16 cellular contexts compared by ENCODE assay signal in genomic region chr16:57749872-57750452, GRCh38. TPM values are rescaled to one million over a fixed set of nuclear protein-coding genes. Genes with fewer than 3 reads are reported as not detected.
DNase-seq lines count a peak whose midpoint lies in the region; ATAC-seq, FAIRE-seq and TF ChIP-seq lines count a peak whose summit lies in the region.
"Had no signal": no experiment of that assay in that cellular context is flagged by ENCODE, and none has a peak within 500 bp of the region (broad histone marks: within the 10 kb centered on the region; RNA-seq: fewer than 3 reads in every experiment).

No MANE protein-coding gene starts in this region.

- no peak overlapping the region for H3K4me3 ChIP-seq in K562
- H3K4me3 ChIP-seq in lower lobe of right lung = no peak overlapping the region
- H3K4me3 ChIP-seq: GM23338 had no signal

- no peak for TF ChIP-seq CTCF in K562 (IDR thresholded peaks at IDR 0.05 in 2 of 3, conservative IDR thresholded peaks at IDR 0.05 in 1 of 3; ENCODE audit: insufficient read depth in 2 of 3, low read depth in 1 of 3, low read length in 3 of 3)
- TF ChIP-seq CTCF in lower lobe of right lung (IDR thresholded peaks at IDR 0.05) = no peak

- peak; percentile 7 for DNase-seq in Right ventricle myocardium superior
- no peak for DNase-seq in cardiac septum (ENCODE audit: low spot score)
- no peak for DNase-seq in K562 (ENCODE audit: extremely low read depth in 1 of 4, low spot score in 3 of 4)
- DNase-seq in lower lobe of right lung = peak; percentile 9
- DNase-seq in G401 (ENCODE audit: low spot score) = no peak
- no peak for DNase-seq in stimulated activated CD4-positive, alpha-beta T cell treated with anti-CD3 and anti-CD28 coated beads, Interleukin-15, amount 100 ng/mL, for 24 hours
- DNase-seq: Caco-2; CD8-positive, alpha-beta memory T cell; DMS53; H7; IMR-90 had no signal

- in situ Hi-C loops in K562 (cut with MboI) = loop anchor here (10.0 kb wide), 1 partner anchor 255 kb away; the partner anchor contains the start of genes USB1 and ZNF319
- in situ Hi-C loops in G401 (cut with HindIII; ENCODE audit: low sequenced_read_pairs) = no loop called here

- peaks cover 37% of the 10 kb centered on the region; the same call in 2 of the 3 replicates for H3K36me3 ChIP-seq in K562 (ENCODE audit: control insufficient read depth, insufficient read depth, low read length)
- H3K36me3 ChIP-seq in lower lobe of right lung = peaks cover 29% of the 10 kb centered on the region

- CTCF ChIA-PET in K562 (lab: Yijun Ruan, JAX; ENCODE audit: low intra/inter-chr PET ratio) = no interaction called here

- no peaks in the 10 kb centered on the region for H4K20me1 ChIP-seq in K562 (replicated peaks; ENCODE audit: control insufficient read depth, insufficient read depth, low read length)

- no peak overlapping the region for H3K4me2 ChIP-seq in K562 (ENCODE audit: insufficient read depth, low read length)
- H3K4me2 ChIP-seq: GM23338 had no signal

- BruUV-seq in K562 (replicated peaks; lab: Mats Ljungman, UMichigan) = no TSS peak

- WGBS in K562 (ENCODE audit: insufficient coverage, low coverage, missing lambda C conversion rate) = 69% methylated on average over 5 of the region's 5 CpGs

- no peak for ATAC-seq in Right ventricle myocardium superior (ENCODE audit: poor library complexity)
- ATAC-seq in K562 = no peak
- ATAC-seq in lower lobe of right lung = no peak
- ATAC-seq in GM21423 (IDR thresholded peaks at IDR 0.05; ENCODE audit: unreplicated experiment) = no peak
- ATAC-seq: GM23338 had no signal

- H3K27ac ChIP-seq in K562 (ENCODE audit: extremely low read depth, low read depth, low read length) = no peak overlapping the region
- H3K27ac ChIP-seq in lower lobe of right lung = no peak overlapping the region

- H3K27me3 ChIP-seq in K562 (ENCODE audit: control insufficient read depth in 2 of 2, insufficient read depth in 2 of 2, low read length in 2 of 2) (no peaks in the 10 kb centered on the region), lower lobe of right lung (ENCODE audit: low read depth) (no peaks in the 10 kb centered on the region)

- intact Hi-C loops in Right ventricle myocardium superior (cut with DNase I) (loop anchor here (10.0 kb wide), 1 partner anchor 255 kb away; the partner anchor contains the start of genes USB1 and ZNF319), cardiac septum (cut with DNase I) (no loop called here), K562 (cut with micrococcal nuclease) (no loop called here), lower lobe of right lung (cut with DNase I) (no loop called here)

- no peaks in the 10 kb centered on the region for H3K9me3 ChIP-seq in K562 (replicated peaks; ENCODE audit: control insufficient read depth, insufficient read depth, low read depth, low read length)
- H3K9me3 ChIP-seq in lower lobe of right lung = no peaks in the 10 kb centered on the region
- H3K9me3 ChIP-seq: Caco-2 had no signal

- TF ChIP-seq POLR2A in K562 (conservative IDR thresholded peaks at IDR 0.05) = no peak

- no peak for TF ChIP-seq EP300 in K562 (IDR thresholded peaks at IDR 0.05; ENCODE audit: low read length)

- no peak overlapping the region for H3K9ac ChIP-seq in K562 (ENCODE audit: insufficient read depth in 1 of 2, low read depth in 2 of 2, low read length in 2 of 2)

- peaks cover 0 to 13% of the 10 kb centered on the region in 2 experiments; a peak in 1 of 5 replicates for H3K4me1 ChIP-seq in K562 (replicated peaks in 1 of 2; ENCODE audit: control insufficient read depth in 2 of 2, insufficient read depth in 2 of 2, low read length in 2 of 2)
- no peaks in the 10 kb centered on the region for H3K4me1 ChIP-seq in lower lobe of right lung

- H2AFZ ChIP-seq in K562 (ENCODE audit: low read depth, low read length) = no peak overlapping the region
- H2AFZ ChIP-seq: GM23338 had no signal

- no peaks in the 10 kb centered on the region for H3K79me2 ChIP-seq in K562 (ENCODE audit: control insufficient read depth, insufficient read depth, low read length)

- POLR2A ChIA-PET in K562 (lab: Yijun Ruan, JAX) = no interaction called here

- FAIRE-seq in K562 (lab: Jason Lieb, UNC) = no peak

- H3K9me1 ChIP-seq in K562 (ENCODE audit: control insufficient read depth, insufficient read depth, low read length) = no peaks in the 10 kb centered on the region

- no peak for TF ChIP-seq RAD21 in K562 (CRISPR knock-in tag; conservative IDR thresholded peaks at IDR 0.05 in 1 of 2, IDR thresholded peaks at IDR 0.05 in 1 of 2)

TF ChIP-seq in K562, 482 proteins besides CTCF, POLR2A, EP300 and RAD21:
- TF ChIP-seq SMC3 (conservative IDR thresholded peaks at IDR 0.05; ENCODE audit: insufficient read depth, low read depth, low read length) = no peak
- peak; percentile 94 for TF ChIP-seq ZFP36 (IDR thresholded peaks at IDR 0.05; ENCODE audit: low read depth, low read length, partially characterized antibody)
TF ChIP-seq in K562: peak in this region for 1.

RNA-seq across cellular contexts. Expression of gene KATNB1, which starts 14.4 kb away (rescaled TPM):
- total RNA-seq in Right ventricle myocardium superior = 9.4 TPM
- 8.9 TPM for total RNA-seq in cardiac septum
- total RNA-seq in K562 (2011; cell fraction: chromatin; rRNA removed; ENCODE audit: low replicate concordance) = 32.2 and 108 TPM in 2 replicates
- total RNA-seq in K562 (2011; cell fraction: nucleolus; rRNA removed) = 85.9 and 107 TPM in 2 replicates
- 35.6 and 47.7 TPM in 2 replicates for total RNA-seq in K562 (2011; cell fraction: nucleoplasm; rRNA removed)
- total RNA-seq in K562 (2014; rRNA removed) = 41.7 and 49.9 TPM in 2 replicates
- total RNA-seq in K562 (2014; rRNA removed; fragmentation: Illumina TruSeq; extraction: Trizol) = 11.0 and 12.4 TPM in 2 replicates
- 16.2 and 19.2 TPM in 2 replicates for total RNA-seq in K562 (2015; rRNA removed; fragmentation: Illumina TruSeq; extraction: Trizol)
- total RNA-seq in K562 (2021) = 50.2 and 52.6 TPM in 2 replicates
- polyA plus RNA-seq in K562 (2011; rRNA removed) = 21.9 and 35.8 TPM in 2 replicates
- 23.3 and 42.8 TPM in 2 replicates for polyA plus RNA-seq in K562 (2011; cell fraction: cytosol; rRNA removed)
- polyA plus RNA-seq in K562 (2011; cell fraction: nucleus; rRNA removed) = 157 and 196 TPM in 2 replicates
- 32.5 and 46.3 TPM in 2 replicates for polyA plus RNA-seq in K562 (2012)
- 34.2 and 55.7 TPM in 2 replicates for polyA plus RNA-seq in K562 (2014; fragmentation: Illumina TruSeq; extraction: Trizol)
- polyA plus RNA-seq in K562 (2014; fragmentation: Nextera tagmentation; extraction: Ambion mirVana) = 1 to 10 TPM; 1.2 to 2.6 TPM
- 39.6 and 48.0 TPM in 2 replicates for polyA plus RNA-seq in K562 (2014; rRNA removed)
- polyA minus RNA-seq in K562 (2011; rRNA and poly(A)+ RNA removed) = 9.4 and 10.4 TPM in 2 replicates
- polyA minus RNA-seq in K562 (2011; cell fraction: cytosol; rRNA and poly(A)+ RNA removed) = 17.7 and 29.2 TPM in 2 replicates
- polyA minus RNA-seq in K562 (2011; cell fraction: nucleus; rRNA and poly(A)+ RNA removed) = 35.1 and 38.8 TPM in 2 replicates
- 18.0 TPM for total RNA-seq in lower lobe of right lung
- 46.6 and 55.6 TPM in 2 replicates for total RNA-seq in G401 (2014; rRNA removed; shearing (Covaris generic))

RNA-seq across cellular contexts. Expression of gene KIFC3, which starts 52.3 kb away (rescaled TPM):
- total RNA-seq in Right ventricle myocardium superior (61.6 TPM), cardiac septum (70.1 TPM), K562 (2014; rRNA removed) (103 and 106 TPM in 2 replicates), K562 (2014; rRNA removed; fragmentation: Illumina TruSeq; extraction: Trizol) (19.0 and 22.9 TPM in 2 replicates), K562 (2015; rRNA removed; fragmentation: Illumina TruSeq; extraction: Trizol) (26.2 and 28.4 TPM in 2 replicates), K562 (2021) (94.5 and 105 TPM in 2 replicates), lower lobe of right lung (70.9 TPM)
- 164 and 411 TPM in 2 replicates for total RNA-seq in K562 (2011; cell fraction: chromatin; rRNA removed; ENCODE audit: low replicate concordance)
- 182 and 194 TPM in 2 replicates for total RNA-seq in K562 (2011; cell fraction: nucleolus; rRNA removed)
- total RNA-seq in K562 (2011; cell fraction: nucleoplasm; rRNA removed) = 159 and 191 TPM in 2 replicates
- polyA plus RNA-seq in K562 (2011; rRNA removed) (53.3 and 63.5 TPM in 2 replicates), K562 (2014; fragmentation: Illumina TruSeq; extraction: Trizol) (20.2 and 47.1 TPM in 2 replicates), K562 (2014; fragmentation: Nextera tagmentation; extraction: Ambion mirVana) (under 1 TPM; 0.23 to 0.96 TPM), K562 (2014; rRNA removed) (78.1 and 80.3 TPM in 2 replicates)
- polyA plus RNA-seq in K562 (2011; cell fraction: cytosol; rRNA removed) = 55.1 and 112 TPM in 2 replicates
- polyA plus RNA-seq in K562 (2011; cell fraction: nucleus; rRNA removed) = 117 and 212 TPM in 2 replicates
- 52.0 and 117 TPM in 2 replicates for polyA plus RNA-seq in K562 (2012)
- polyA minus RNA-seq in K562 (2011; rRNA and poly(A)+ RNA removed) = 30.1 and 42.3 TPM in 2 replicates
- 44.9 and 52.3 TPM in 2 replicates for polyA minus RNA-seq in K562 (2011; cell fraction: cytosol; rRNA and poly(A)+ RNA removed)
- polyA minus RNA-seq in K562 (2011; cell fraction: nucleus; rRNA and poly(A)+ RNA removed) = 83.2 and 86.6 TPM in 2 replicates
- total RNA-seq in G401 (2014; rRNA removed; shearing (Covaris generic)) = 44.3 and 53.5 TPM in 2 replicates

RNA-seq across cellular contexts. Expression of gene DRC7, which starts 55.4 kb away (rescaled TPM):
- total RNA-seq in Right ventricle myocardium superior (not detected), cardiac septum (not detected), K562 (2014; rRNA removed) (0.09 TPM in 1 of 2 replicates, not detected in the other), K562 (2014; rRNA removed; fragmentation: Illumina TruSeq; extraction: Trizol) (0.04 TPM in 1 of 2 replicates, not detected in the other), K562 (2015; rRNA removed; fragmentation: Illumina TruSeq; extraction: Trizol) (0.19 and 0.33 TPM in 2 replicates), K562 (2021) (0.22 and 0.24 TPM in 2 replicates), lower lobe of right lung (4.3 TPM)
- total RNA-seq in K562 (2011; cell fraction: chromatin; rRNA removed; ENCODE audit: low replicate concordance) = 0.90 and 1.9 TPM in 2 replicates
- not detected in 2 replicates for total RNA-seq in K562 (2011; cell fraction: nucleolus; rRNA removed)
- 0.15 TPM in 1 of 2 replicates, not detected in the other for total RNA-seq in K562 (2011; cell fraction: nucleoplasm; rRNA removed)
- polyA plus RNA-seq in K562 (2011; rRNA removed) (0.13 and 0.53 TPM in 2 replicates), K562 (2014; fragmentation: Illumina TruSeq; extraction: Trizol) (0.12 and 0.29 TPM in 2 replicates), K562 (2014; fragmentation: Nextera tagmentation; extraction: Ambion mirVana) (not detected), K562 (2014; rRNA removed) (not detected in 2 replicates)
- 0.07 and 0.40 TPM in 2 replicates for polyA plus RNA-seq in K562 (2011; cell fraction: cytosol; rRNA removed)
- 0.65 and 1.0 TPM in 2 replicates for polyA plus RNA-seq in K562 (2011; cell fraction: nucleus; rRNA removed)
- 0.51 and 1.4 TPM in 2 replicates for polyA plus RNA-seq in K562 (2012)
- polyA minus RNA-seq in K562 (2011; rRNA and poly(A)+ RNA removed) = 0.35 and 0.69 TPM in 2 replicates
- not detected in 2 replicates for polyA minus RNA-seq in K562 (2011; cell fraction: cytosol; rRNA and poly(A)+ RNA removed)
- 0.27 and 0.67 TPM in 2 replicates for polyA minus RNA-seq in K562 (2011; cell fraction: nucleus; rRNA and poly(A)+ RNA removed)
- 0.37 TPM in 1 of 2 replicates, not detected in the other for total RNA-seq in G401 (2014; rRNA removed; shearing (Covaris generic))
- total RNA-seq: A673; CD8-positive, alpha-beta memory T cell; GM23338; HT-29; IMR-90 had no signal
- polyA plus RNA-seq: BJ; CD8-positive, alpha-beta memory T cell; GM23338; IMR-90 had no signal

Comparison
In these comparisons a context has a peak if more than half of its experiments do, and no peak if none do; other contexts are left out.
1. DNase-seq: peak in Right ventricle myocardium superior (single experiment) and lower lobe of right lung (single experiment); none in cardiac septum (single experiment), K562 (0 of 4), G401 (single experiment) and stimulated activated CD4-positive, alpha-beta T cell treated with anti-CD3 and anti-CD28 coated beads, Interleukin-15, amount 100 ng/mL, for 24 hours (single experiment).